ENCODE assay signal across 10 cellular contexts in the genomic region with DNA sequence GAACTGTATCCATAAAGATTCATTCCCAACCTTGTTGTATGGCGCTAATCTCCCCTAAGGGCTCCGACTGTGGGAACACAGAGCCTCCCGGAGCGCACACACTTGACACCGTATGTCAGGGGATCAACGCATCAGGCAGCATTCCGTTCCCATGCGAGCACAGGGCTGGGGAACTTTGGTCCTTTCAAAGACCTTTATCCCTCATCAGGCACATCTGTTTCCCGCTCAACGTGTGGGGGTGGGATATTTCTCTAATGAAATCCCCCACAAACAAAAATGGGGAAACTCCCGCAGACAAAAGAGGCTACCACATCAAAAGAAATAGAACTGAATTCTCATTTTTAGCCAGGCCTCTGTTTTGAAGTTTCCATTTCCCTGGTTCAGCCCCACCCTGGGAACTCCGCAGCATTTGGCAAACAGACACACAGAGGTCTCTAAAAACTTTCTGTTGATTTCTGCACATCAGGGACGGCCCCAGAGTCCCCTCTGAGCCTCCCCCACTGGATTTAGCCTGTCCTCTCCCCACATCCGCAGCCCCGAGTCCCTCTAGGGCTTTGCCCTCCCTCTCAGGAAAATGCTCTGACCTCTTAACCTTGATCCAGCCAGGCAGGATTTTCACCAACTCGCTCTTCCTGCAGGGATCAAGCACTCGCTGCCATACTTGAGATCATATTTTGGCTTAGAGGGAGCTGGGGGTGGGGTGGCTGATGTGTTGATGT. TPM values are rescaled to one million over a fixed set of nuclear protein-coding genes. Genes with fewer than 3 reads are reported as not detected.
A peak's percentile ranks its signal among the peaks of the same experiment; 100 is the strongest.
DNase-seq lines count a peak whose midpoint lies in the region; ATAC-seq and FAIRE-seq lines count a peak whose summit lies in the region.
"Had no signal": no experiment of that assay in that cellular context is flagged by ENCODE, and none has a peak within 500 bp of the region (broad histone marks: within the 10 kb centered on the region; RNA-seq: fewer than 3 reads in every experiment).

No MANE protein-coding gene starts in this region.

- H3K9me3 Mint-ChIP-seq in stimulated activated memory B cell treated with anti-CD40 and anti-IgM and Interleukin-4, amounts not matched to agents 10 μg/mL and 1 μg/mL and 100 μg/mL, for 72 hours: no peaks in the 10 kb centered on the region
- no peaks in the 10 kb centered on the region for H3K9me3 Mint-ChIP-seq in activated T-helper 2 cell treated with anti-CD3 and anti-CD28 coated beads, Interferon-gamma antibody, Interleukin-2, Interleukin-4, amounts not matched to agents 10 μg/mL and 5 μg/mL and 100 μg/mL, durations not matched to agents 14 hours and 24 hours and 36 hours

- DNase-seq in DMS79 treated with DMSO at 0.1 percent for 48 hours (lab: John Stamatoyannopoulos, UW): peak; percentile 81
- DNase-seq in DMS79 (lab: John Stamatoyannopoulos, UW): no peak
- DNase-seq in left cardiac atrium: no peak
- no peak for DNase-seq in activated T-helper 2 cell treated with anti-CD3 and anti-CD28 coated beads, Interferon-gamma antibody, Interleukin-2, Interleukin-4, amounts not matched to agents 10 μg/mL and 5 μg/mL and 100 μg/mL, durations not matched to agents 14 hours and 24 hours and 36 hours (ENCODE audit: low spot score)
- no peak for DNase-seq in activated naive CD4-positive, alpha-beta T cell treated with anti-CD3 and anti-CD28 coated beads, Interleukin-2, amount 50 U/mL, for 16 hours
- DNase-seq: amniotic stem cell had no signal

- intact Hi-C loops in left cardiac atrium (cut with DNase I): no loop called here
- intact Hi-C loops in activated T-helper 2 cell treated with anti-CD3 and anti-CD28 coated beads, Interferon-gamma antibody, Interleukin-2, Interleukin-4, amounts not matched to agents 10 μg/mL and 5 μg/mL and 100 μg/mL, durations not matched to agents 14 hours and 24 hours and 36 hours (cut with micrococcal nuclease): no loop called here

- no peak overlapping the region for H3K27ac Mint-ChIP-seq in stimulated activated memory B cell treated with anti-CD40 and anti-IgM and Interleukin-4, amounts not matched to agents 10 μg/mL and 1 μg/mL and 100 μg/mL, for 72 hours
- no peak overlapping the region for H3K27ac Mint-ChIP-seq in activated T-helper 2 cell treated with anti-CD3 and anti-CD28 coated beads, Interferon-gamma antibody, Interleukin-2, Interleukin-4, amounts not matched to agents 10 μg/mL and 5 μg/mL and 100 μg/mL, durations not matched to agents 14 hours and 24 hours and 36 hours

- peak; percentile 27 to 44 for ATAC-seq in left cardiac atrium
- peak; percentile 14 for ATAC-seq in stimulated activated memory B cell treated with anti-CD40 and anti-IgM and Interleukin-4, amounts not matched to agents 10 μg/mL and 1 μg/mL and 100 μg/mL, for 72 hours
- no peak for ATAC-seq in HG02973 (IDR thresholded peaks at IDR 0.05; ENCODE audit: unreplicated experiment)

- peak; percentile 88 for FAIRE-seq in TTC549 (lab: Jason Lieb, UNC)

- no peaks in the 10 kb centered on the region for H3K4me1 Mint-ChIP-seq in stimulated activated memory B cell treated with anti-CD40 and anti-IgM and Interleukin-4, amounts not matched to agents 10 μg/mL and 1 μg/mL and 100 μg/mL, for 72 hours
- peaks cover 7% of the 10 kb centered on the region for H3K4me1 Mint-ChIP-seq in activated T-helper 2 cell treated with anti-CD3 and anti-CD28 coated beads, Interferon-gamma antibody, Interleukin-2, Interleukin-4, amounts not matched to agents 10 μg/mL and 5 μg/mL and 100 μg/mL, durations not matched to agents 14 hours and 24 hours and 36 hours (ENCODE audit: low read depth)

- no peaks in the 10 kb centered on the region for H3K36me3 Mint-ChIP-seq in stimulated activated memory B cell treated with anti-CD40 and anti-IgM and Interleukin-4, amounts not matched to agents 10 μg/mL and 1 μg/mL and 100 μg/mL, for 72 hours
- no peaks in the 10 kb centered on the region for H3K36me3 Mint-ChIP-seq in activated T-helper 2 cell treated with anti-CD3 and anti-CD28 coated beads, Interferon-gamma antibody, Interleukin-2, Interleukin-4, amounts not matched to agents 10 μg/mL and 5 μg/mL and 100 μg/mL, durations not matched to agents 14 hours and 24 hours and 36 hours (ENCODE audit: low read depth)

- H3K4me3 Mint-ChIP-seq in stimulated activated memory B cell treated with anti-CD40 and anti-IgM and Interleukin-4, amounts not matched to agents 10 μg/mL and 1 μg/mL and 100 μg/mL, for 72 hours: no peak overlapping the region
- no peak overlapping the region for H3K4me3 Mint-ChIP-seq in activated T-helper 2 cell treated with anti-CD3 and anti-CD28 coated beads, Interferon-gamma antibody, Interleukin-2, Interleukin-4, amounts not matched to agents 10 μg/mL and 5 μg/mL and 100 μg/mL, durations not matched to agents 14 hours and 24 hours and 36 hours (ENCODE audit: low read depth)

- peaks cover 44% of the 10 kb centered on the region for H3K27me3 Mint-ChIP-seq in stimulated activated memory B cell treated with anti-CD40 and anti-IgM and Interleukin-4, amounts not matched to agents 10 μg/mL and 1 μg/mL and 100 μg/mL, for 72 hours
- H3K27me3 Mint-ChIP-seq in activated T-helper 2 cell treated with anti-CD3 and anti-CD28 coated beads, Interferon-gamma antibody, Interleukin-2, Interleukin-4, amounts not matched to agents 10 μg/mL and 5 μg/mL and 100 μg/mL, durations not matched to agents 14 hours and 24 hours and 36 hours (ENCODE audit: low read depth): no peaks in the 10 kb centered on the region

RNA-seq across cellular contexts. Expression of a gene that starts 6.5 kb away (rescaled TPM):
- not detected for total RNA-seq in left cardiac atrium
- 0.66 and 2.2 TPM in 2 replicates for total RNA-seq in activated T-helper 2 cell treated with anti-CD3 and anti-CD28 coated beads, Interferon-gamma antibody, Interleukin-2, Interleukin-4, amounts not matched to agents 10 μg/mL and 5 μg/mL and 100 μg/mL, durations not matched to agents 14 hours and 24 hours and 36 hours
- total RNA-seq: thoracic aorta had no signal

RNA-seq across cellular contexts. Expression of a gene that starts 29.2 kb away (rescaled TPM):
- total RNA-seq in left cardiac atrium: under 1 TPM; 0.29 TPM
- not detected in 2 replicates for total RNA-seq in activated T-helper 2 cell treated with anti-CD3 and anti-CD28 coated beads, Interferon-gamma antibody, Interleukin-2, Interleukin-4, amounts not matched to agents 10 μg/mL and 5 μg/mL and 100 μg/mL, durations not matched to agents 14 hours and 24 hours and 36 hours

RNA-seq across cellular contexts. Expression of a gene that starts 58.1 kb away (rescaled TPM):
- total RNA-seq in left cardiac atrium: 1 to 10 TPM; 3.5 to 3.8 TPM
- not detected in 2 replicates for total RNA-seq in activated T-helper 2 cell treated with anti-CD3 and anti-CD28 coated beads, Interferon-gamma antibody, Interleukin-2, Interleukin-4, amounts not matched to agents 10 μg/mL and 5 μg/mL and 100 μg/mL, durations not matched to agents 14 hours and 24 hours and 36 hours
- total RNA-seq: thoracic aorta had no signal
